Comparison of ENCODE assay signal across 23 cellular contexts in genomic region chr3:52076900-52077299, GRCh38. TPM values are rescaled to one million over a fixed set of nuclear protein-coding genes. Genes with fewer than 3 reads are reported as not detected.
DNase-seq lines count a peak whose midpoint lies in the region; ATAC-seq and TF ChIP-seq lines count a peak whose summit lies in the region.
"Had no signal": no experiment of that assay in that cellular context is flagged by ENCODE, and none has a peak within 500 bp of the region (broad histone marks: within the 10 kb centered on the region; RNA-seq: fewer than 3 reads in every experiment).

No MANE protein-coding gene starts in this region.

- H3F3A ChIP-seq in MM.1S (ENCODE audit: insufficient read depth, low read length) = no peaks in the 10 kb centered on the region

- no peaks in the 10 kb centered on the region for H3K36me3 ChIP-seq in heart left ventricle
- no peaks in the 10 kb centered on the region for H3K36me3 ChIP-seq in naive thymus-derived CD4-positive, alpha-beta T cell (ENCODE audit: control insufficient read depth in 2 of 3, insufficient read depth in 3 of 3, low read length in 3 of 3)
- no peaks in the 10 kb centered on the region for H3K36me3 ChIP-seq in MM.1S (replicated peaks; ENCODE audit: insufficient read depth, low read length)

- H3K4me1 Mint-ChIP-seq in naive thymus-derived CD4-positive, alpha-beta T cell = no peaks in the 10 kb centered on the region
- H3K4me1 Mint-ChIP-seq in type B pancreatic cell (ENCODE audit: unreplicated experiment) = peaks cover 27% of the 10 kb centered on the region

- H3K36me3 Mint-ChIP-seq in naive thymus-derived CD4-positive, alpha-beta T cell = no peaks in the 10 kb centered on the region
- no peaks in the 10 kb centered on the region for H3K36me3 Mint-ChIP-seq in type B pancreatic cell
- H3K36me3 Mint-ChIP-seq: activated naive CD4-positive, alpha-beta T cell treated with anti-CD3 and anti-CD28 coated beads, Interleukin-2, amount 50 U/mL, for 72 hours had no signal

- no peaks in the 10 kb centered on the region for H3K79me2 ChIP-seq in MM.1S (ENCODE audit: low read length)
- H3K79me2 ChIP-seq: parathyroid adenoma had no signal

- H3K4me3 Mint-ChIP-seq in naive thymus-derived CD4-positive, alpha-beta T cell = no peak overlapping the region
- no peak overlapping the region for H3K4me3 Mint-ChIP-seq in type B pancreatic cell
- H3K4me3 Mint-ChIP-seq: activated CD8-positive, alpha-beta T cell treated with anti-CD3 and anti-CD28 coated beads for 36 hours; stimulated activated effector memory CD8-positive, alpha-beta T cell treated with anti-CD3 and anti-CD28 coated beads, Interleukin-12 subunit alpha, Interleukin-12 subunit beta, amount 100 ng/mL, for 72 hours had no signal

- no peak overlapping the region for H3K27ac Mint-ChIP-seq in naive thymus-derived CD4-positive, alpha-beta T cell
- peak overlapping the region; percentile 82 for H3K27ac Mint-ChIP-seq in type B pancreatic cell
- H3K27ac Mint-ChIP-seq: activated CD8-positive, alpha-beta T cell treated with anti-CD3 and anti-CD28 coated beads for 36 hours; activated naive CD4-positive, alpha-beta T cell treated with anti-CD3 and anti-CD28 coated beads, Interleukin-2, amount 50 U/mL, for 72 hours; stimulated activated effector memory CD8-positive, alpha-beta T cell treated with anti-CD3 and anti-CD28 coated beads, Interleukin-12 subunit alpha, Interleukin-12 subunit beta, amount 100 ng/mL, for 72 hours had no signal

- H3K4me1 ChIP-seq in heart left ventricle (peaks cover 0 to 13% (median 0%) of the 10 kb centered on the region in 12 donors), MM.1S (ENCODE audit: low read length) (no peaks in the 10 kb centered on the region)
- H3K4me1 ChIP-seq in naive thymus-derived CD4-positive, alpha-beta T cell (ENCODE audit: control insufficient read depth in 2 of 2, insufficient read depth in 2 of 2, low read length in 2 of 2) = no peaks in the 10 kb centered on the region
- H3K4me1 ChIP-seq: parathyroid adenoma had no signal

- ATAC-seq in heart left ventricle = peak; percentile 41 to 66 (median 54)
- peak; percentile 64 for ATAC-seq in naive thymus-derived CD4-positive, alpha-beta T cell
- ATAC-seq in GM18909 (IDR thresholded peaks at IDR 0.05; ENCODE audit: poor library complexity, unreplicated experiment) = no peak
- ATAC-seq in HG03342 (IDR thresholded peaks at IDR 0.05; ENCODE audit: unreplicated experiment) = no peak
- ATAC-seq: activated CD8-positive, alpha-beta T cell treated with anti-CD3 and anti-CD28 coated beads for 36 hours; activated naive CD4-positive, alpha-beta T cell treated with anti-CD3 and anti-CD28 coated beads, Interleukin-2, amount 50 U/mL, for 72 hours; K562; stimulated activated effector memory CD8-positive, alpha-beta T cell treated with anti-CD3 and anti-CD28 coated beads, Interleukin-12 subunit alpha, Interleukin-12 subunit beta, amount 100 ng/mL, for 72 hours had no signal

- H3K27me3 ChIP-seq in heart left ventricle (no peaks in the 10 kb centered on the region), MM.1S (replicated peaks; ENCODE audit: insufficient read depth, low read length) (no peaks in the 10 kb centered on the region)
- H3K27me3 ChIP-seq in naive thymus-derived CD4-positive, alpha-beta T cell (ENCODE audit: control insufficient read depth in 2 of 2, insufficient read depth in 2 of 2, low read length in 2 of 2) = no peaks in the 10 kb centered on the region
- H3K27me3 ChIP-seq: BLaER1 treated with 17β-estradiol and CSF1 and Interleukin-3, amounts not matched to agents 10 nM and 100 nM had no signal

- no peak for DNase-seq in RWPE1 (ENCODE audit: low spot score)
- DNase-seq in heart left ventricle = no peak
- DNase-seq in naive thymus-derived CD4-positive, alpha-beta T cell = no peak
- DNase-seq in type B pancreatic cell (ENCODE audit: extremely low spot score, unreplicated experiment) = no peak
- DNase-seq in MM.1S = no peak
- DNase-seq: activated CD8-positive, alpha-beta T cell treated with anti-CD3 and anti-CD28 coated beads for 36 hours; Caco-2; central memory CD4-positive, alpha-beta T cell; DND-41; NCI-H2029; NCI-H2227 treated with DMSO at 0.1 percent for 48 hours; NCI-H748 treated with DMSO at 0.1 percent for 48 hours; stimulated activated CD4-positive, alpha-beta T cell treated with anti-CD3 and anti-CD28 coated beads, Interleukin-12 subunit alpha, Interleukin-12 subunit beta, amount 100 ng/mL, for 4 hours; stimulated activated CD4-positive, alpha-beta T cell treated with anti-CD3 and anti-CD28 coated beads, Interleukin-4, amount 100 ng/mL, for 24 hours; T-helper 2 cell had no signal

- H3K9me3 ChIP-seq in heart left ventricle (no peaks in the 10 kb centered on the region), MM.1S (replicated peaks; ENCODE audit: insufficient read depth, low read length) (no peaks in the 10 kb centered on the region)
- no peaks in the 10 kb centered on the region for H3K9me3 ChIP-seq in naive thymus-derived CD4-positive, alpha-beta T cell (ENCODE audit: control insufficient read depth in 2 of 3, low read length in 3 of 3)
- H3K9me3 ChIP-seq: BLaER1 treated with 17β-estradiol and CSF1 and Interleukin-3, amounts not matched to agents 10 nM and 100 nM; Caco-2 had no signal

- H3K9ac ChIP-seq in MM.1S (ENCODE audit: low read length) = no peak overlapping the region
- H3K9ac ChIP-seq: BLaER1 treated with 17β-estradiol and CSF1 and Interleukin-3, amounts not matched to agents 10 nM and 100 nM; parathyroid adenoma had no signal

- CTCF ChIA-PET in RWPE1 (lab: Yijun Ruan, JAX) = no interaction called here
- CTCF ChIA-PET in naive thymus-derived CD4-positive, alpha-beta T cell (lab: Charles Lee) = no interaction called here

- POLR2A ChIA-PET in RWPE1 (lab: Yijun Ruan, JAX; ENCODE audit: low non-redundant PET) = no interaction called here
- POLR2A ChIA-PET in naive thymus-derived CD4-positive, alpha-beta T cell (lab: Charles Lee) = no interaction called here

- no peaks in the 10 kb centered on the region for H3K27me3 Mint-ChIP-seq in naive thymus-derived CD4-positive, alpha-beta T cell
- no peaks in the 10 kb centered on the region for H3K27me3 Mint-ChIP-seq in type B pancreatic cell
- H3K27me3 Mint-ChIP-seq: activated CD8-positive, alpha-beta T cell treated with anti-CD3 and anti-CD28 coated beads for 36 hours had no signal

- H3K27ac ChIP-seq in RWPE1 = peak overlapping the region; percentile 16
- peak overlapping the region in 1 of 12 donors; percentile 44 for H3K27ac ChIP-seq in heart left ventricle
- H3K27ac ChIP-seq in naive thymus-derived CD4-positive, alpha-beta T cell (ENCODE audit: low read depth, low read length) = no peak overlapping the region
- H3K27ac ChIP-seq in MM.1S (ENCODE audit: low read length) = no peak overlapping the region
- H3K27ac ChIP-seq: BLaER1 treated with 17β-estradiol and CSF1 and Interleukin-3, amounts not matched to agents 10 nM and 100 nM; parathyroid adenoma; SK-N-MC had no signal

- H3K4me3 ChIP-seq in heart left ventricle (no peak overlapping the region), MM.1S (ENCODE audit: low read length) (no peak overlapping the region)
- H3K4me3 ChIP-seq in naive thymus-derived CD4-positive, alpha-beta T cell (ENCODE audit: low read length) = no peak overlapping the region
- H3K4me3 ChIP-seq: BLaER1 treated with 17β-estradiol and CSF1 and Interleukin-3, amounts not matched to agents 10 nM and 100 nM; K562; SK-N-MC had no signal

- TF ChIP-seq POLR2A in heart left ventricle (IDR thresholded peaks at IDR 0.05) = no peak

- H4K20me1 ChIP-seq in MM.1S (ENCODE audit: insufficient read depth, low read length) = no peaks in the 10 kb centered on the region

- H3K4me2 ChIP-seq in MM.1S (ENCODE audit: low read depth, low read length) = no peak overlapping the region
- H3K4me2 ChIP-seq: BLaER1 treated with 17β-estradiol and CSF1 and Interleukin-3, amounts not matched to agents 10 nM and 100 nM had no signal

- no peaks in the 10 kb centered on the region for H3K9me2 ChIP-seq in MM.1S (replicated peaks; ENCODE audit: insufficient read depth, low read length)

- TF ChIP-seq CTCF in RWPE1 (conservative IDR thresholded peaks at IDR 0.05; ENCODE audit: low read depth) (no peak), heart left ventricle (IDR thresholded peaks at IDR 0.05) (no peak), type B pancreatic cell (conservative IDR thresholded peaks at IDR 0.05) (no peak), MM.1S (IDR thresholded peaks at IDR 0.05; ENCODE audit: low read length) (no peak)

- 60 to 77% (median 68%) methylated on average over 3 to 5 of the region's 5 CpGs for WGBS in heart left ventricle, 4 donors

- H2AFZ ChIP-seq in MM.1S (ENCODE audit: low read length) = no peak overlapping the region
- H2AFZ ChIP-seq: parathyroid adenoma had no signal

- no peaks in the 10 kb centered on the region for H3K9me3 Mint-ChIP-seq in naive thymus-derived CD4-positive, alpha-beta T cell
- H3K9me3 Mint-ChIP-seq in type B pancreatic cell = no peaks in the 10 kb centered on the region
- H3K9me3 Mint-ChIP-seq: activated CD8-positive, alpha-beta T cell treated with anti-CD3 and anti-CD28 coated beads for 36 hours; activated naive CD4-positive, alpha-beta T cell treated with anti-CD3 and anti-CD28 coated beads, Interleukin-2, amount 50 U/mL, for 72 hours; stimulated activated effector memory CD8-positive, alpha-beta T cell treated with anti-CD3 and anti-CD28 coated beads, Interleukin-12 subunit alpha, Interleukin-12 subunit beta, amount 100 ng/mL, for 72 hours had no signal

- intact Hi-C loops in heart left ventricle (cut with DNase I) = no loop called here
- intact Hi-C loops in naive thymus-derived CD4-positive, alpha-beta T cell (cut with micrococcal nuclease) = loop anchor here in 1 of 2 donors (5.0 kb wide), 1 partner anchor 40 kb away; no protein-coding TSS in a partner anchor

RNA-seq across cellular contexts. Expression of gene DUSP7, which starts 20.5 kb away (rescaled TPM):
- 10 to 100 TPM; 14.5 to 33.2 (median 20.7) TPM for total RNA-seq in heart left ventricle
- 10 to 100 TPM in 1 of 2 donors, 1 to 10 TPM in 1; 9.2 to 26.1 TPM for polyA plus RNA-seq in heart left ventricle
- total RNA-seq in naive thymus-derived CD4-positive, alpha-beta T cell = 10 to 100 TPM; 12.6 to 41.5 (median 40.4) TPM
- polyA plus RNA-seq in naive thymus-derived CD4-positive, alpha-beta T cell = 1 to 10 TPM; 4.9 to 6.9 TPM
- total RNA-seq in type B pancreatic cell (ENCODE audit: low replicate concordance) = 11.9 and 25.9 TPM in 2 replicates

Comparison
In these comparisons a context has a peak if more than half of its experiments do, and no peak if none do; other contexts are left out.
1. ATAC-seq: peak in heart left ventricle (4 of 4) and naive thymus-derived CD4-positive, alpha-beta T cell (single experiment); none in GM18909 (single experiment) and HG03342 (single experiment).